21 cellular contexts compared by ENCODE assay signal in genomic region chr2:105055613-105056012, GRCh38.
"Had no signal": no experiment of that assay in that cellular context is flagged by ENCODE, and none has a peak within 500 bp of the region (broad histone marks: within the 10 kb centered on the region; RNA-seq: fewer than 3 reads in every experiment).

No MANE protein-coding gene starts in this region.

- H3K9me3 ChIP-seq: breast epithelium, gastrocnemius medialis, uterus had no signal

- DNase-seq: activated CD4-positive, alpha-beta T cell treated with anti-CD3 and anti-CD28 coated beads, Interleukin-2, amount 10 ng/mL, durations not matched to agents 24 days and 14 days; activated CD8-positive, alpha-beta T cell treated with anti-CD3 and anti-CD28 coated beads for 36 hours; activated naive CD4-positive, alpha-beta T cell treated with Interleukin-2 at 50 U/mL for 16 hours; activated naive CD8-positive, alpha-beta T cell treated with anti-CD3 and anti-CD28 coated beads, Interleukin-2, amount 10 ng/mL, durations not matched to agents 7 days and 5 days; activated T-cell treated with anti-CD3 and anti-CD28 coated beads, Interleukin-2, amount 50 U/mL, for 24 hours; aorta; effector memory CD4-positive, alpha-beta T cell; gastrocnemius medialis; head of caudate nucleus; kidney glomerular epithelial cell; left ventricle myocardium inferior; mammary epithelial cell; nephron progenitor cell; nucleus accumbens; posterior cingulate gyrus; stimulated activated naive B cell treated with anti-CD40 and anti-IgM and Interleukin-4, amounts not matched to agents 10 μg/mL and 1 μg/mL and 100 μg/mL, for 72 hours; T-helper 1 cell; T-helper 9 cell; uterus had no signal

- H3K4me1 ChIP-seq: breast epithelium, tibial nerve, uterus had no signal

- H3K4me3 ChIP-seq: breast epithelium, gastrocnemius medialis, left ventricle myocardium inferior, tibial nerve, uterus had no signal

- H3K36me3 ChIP-seq: breast epithelium, gastrocnemius medialis, uterus had no signal

- H3K27ac ChIP-seq: breast epithelium, gastrocnemius medialis, left ventricle myocardium inferior, tibial nerve, uterus had no signal

- H3K27me3 ChIP-seq: breast epithelium, gastrocnemius medialis, tibial nerve, uterus had no signal
